Comparison of ENCODE assay signal across 19 cellular contexts in the genomic region with DNA sequence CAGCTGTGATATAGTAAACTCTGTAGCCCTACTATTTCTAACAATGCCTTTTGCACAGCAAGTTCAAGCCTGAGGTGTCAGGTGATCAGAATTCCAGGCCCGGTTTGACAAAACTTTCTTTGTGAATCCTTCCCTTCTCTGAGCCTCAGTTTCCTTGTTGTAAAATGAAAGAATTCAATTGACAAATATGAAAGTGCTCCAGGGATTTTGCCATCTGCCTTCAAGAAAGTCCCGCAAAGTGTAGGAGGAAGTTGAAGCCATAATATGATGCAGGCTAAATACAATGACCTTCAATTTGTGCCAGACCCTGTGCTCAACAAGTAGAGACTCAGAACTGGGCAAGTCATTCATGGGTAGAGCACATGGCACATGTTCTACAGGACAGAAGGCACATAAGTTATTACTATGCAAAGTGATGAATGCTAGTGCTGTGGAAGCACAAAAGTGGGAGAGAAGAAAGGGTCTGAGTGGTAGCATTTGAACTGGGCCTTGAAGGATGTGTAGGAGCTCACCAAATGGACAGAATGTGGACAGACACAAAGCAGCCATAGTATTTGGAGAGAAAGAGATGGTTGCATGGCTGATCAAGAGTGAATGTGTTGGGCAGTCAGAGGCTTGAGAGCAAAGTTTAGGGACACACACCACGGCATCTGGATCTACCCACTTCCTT. TPM values are rescaled to one million over a fixed set of nuclear protein-coding genes. Genes with fewer than 3 reads are reported as not detected.
DNase-seq lines count a peak whose midpoint lies in the region; ATAC-seq and TF ChIP-seq lines count a peak whose summit lies in the region.
"Had no signal": no experiment of that assay in that cellular context is flagged by ENCODE, and none has a peak within 500 bp of the region (broad histone marks: within the 10 kb centered on the region; RNA-seq: fewer than 3 reads in every experiment).

No MANE protein-coding gene starts in this region.

- POLR2A ChIA-PET in CD8-positive, alpha-beta memory T cell (lab: Charles Lee): interaction anchor here (0.6 to 1.7 kb wide), 2 partner anchors 10 kb away, joined by 4 to 17 read pairs; no protein-coding TSS in a partner anchor

- DNase-seq in CD8-positive, alpha-beta memory T cell: no peak
- DNase-seq in naive B cell (no peak), NCI-H510A treated with DMSO at 0.1 percent for 48 hours (lab: John Stamatoyannopoulos, UW) (no peak)
- no peak for DNase-seq in effector CD8-positive, alpha-beta T cell (lab: John Stamatoyannopoulos, UW)
- DNase-seq: activated CD4-positive, alpha-beta T cell treated with anti-CD3 and anti-CD28 coated beads, Interleukin-2, amount 50 U/mL, for 4 hours; sigmoid colon; stimulated activated naive CD4-positive, alpha-beta T cell; T-helper 17 cell had no signal

- H4K20me1 ChIP-seq in BLaER1 treated with 17β-estradiol and CSF1 and Interleukin-3, amounts not matched to agents 10 nM and 100 nM: no peaks in the 10 kb centered on the region; a peak in 1 of 22 replicates
- H4K20me1 ChIP-seq in SU-DHL-6 (ENCODE audit: low read depth, low read length): no peaks in the 10 kb centered on the region

- H3K27me3 Mint-ChIP-seq in CD8-positive, alpha-beta memory T cell: no peaks in the 10 kb centered on the region
- no peaks in the 10 kb centered on the region for H3K27me3 Mint-ChIP-seq in naive B cell
- H3K27me3 Mint-ChIP-seq: activated naive CD4-positive, alpha-beta T cell treated with anti-CD3 and anti-CD28 coated beads, Interleukin-2, amount 50 U/mL, for 24 hours; brain; T-helper 17 cell had no signal

- H3K36me3 ChIP-seq in BLaER1 treated with 17β-estradiol and CSF1 and Interleukin-3, amounts not matched to agents 10 nM and 100 nM: no peaks in the 10 kb centered on the region
- no peaks in the 10 kb centered on the region for H3K36me3 ChIP-seq in CD8-positive, alpha-beta memory T cell (ENCODE audit: insufficient read depth, low read length)
- H3K36me3 ChIP-seq in SU-DHL-6 (ENCODE audit: low read length): no peaks in the 10 kb centered on the region

- H3K9me3 ChIP-seq in BLaER1 treated with 17β-estradiol and CSF1 and Interleukin-3, amounts not matched to agents 10 nM and 100 nM (replicated peaks in 1 of 11): peaks cover 0 to 9% (median 0%) of the 10 kb centered on the region in 11 experiments; a peak in 2 of 22 replicates
- no peaks in the 10 kb centered on the region for H3K9me3 ChIP-seq in CD8-positive, alpha-beta memory T cell (ENCODE audit: low read length)
- H3K9me3 ChIP-seq in SU-DHL-6 (ENCODE audit: insufficient read depth, low read length): no peaks in the 10 kb centered on the region
- H3K9me3 ChIP-seq: heart left ventricle, sigmoid colon, tibial artery had no signal

- no peak for TF ChIP-seq CTCF in SU-DHL-6 (IDR thresholded peaks at IDR 0.05; ENCODE audit: insufficient read depth, low read length, poor library complexity, severe bottlenecking)

- peaks cover 23% of the 10 kb centered on the region for H3F3A ChIP-seq in SU-DHL-6 (ENCODE audit: insufficient read depth)

- H3K27ac Mint-ChIP-seq in CD8-positive, alpha-beta memory T cell: peak overlapping the region; percentile 70 to 96 (median 82)
- peak overlapping the region; percentile 70 to 97 (median 92) for H3K27ac Mint-ChIP-seq in naive B cell
- H3K27ac Mint-ChIP-seq: activated naive CD4-positive, alpha-beta T cell treated with anti-CD3 and anti-CD28 coated beads, Interleukin-2, amount 50 U/mL, for 24 hours; brain had no signal

- no peak overlapping the region for H3K9ac ChIP-seq in BLaER1 treated with 17β-estradiol and CSF1 and Interleukin-3, amounts not matched to agents 10 nM and 100 nM
- peak overlapping the region; percentile 2; the same call in 1 of the 2 replicates for H3K9ac ChIP-seq in SU-DHL-6 (ENCODE audit: low read length)

- H3K9me3 Mint-ChIP-seq in CD8-positive, alpha-beta memory T cell: peaks cover 0 to 4% (median 0%) of the 10 kb centered on the region in 5 donors
- peaks cover 0 to 10% (median 7%) of the 10 kb centered on the region in 7 donors for H3K9me3 Mint-ChIP-seq in naive B cell
- H3K9me3 Mint-ChIP-seq: activated naive CD4-positive, alpha-beta T cell treated with anti-CD3 and anti-CD28 coated beads, Interleukin-2, amount 50 U/mL, for 24 hours; brain; neural crest cell had no signal

- peaks cover 1 to 5% (median 4%) of the 10 kb centered on the region in 3 donors for H3K36me3 Mint-ChIP-seq in CD8-positive, alpha-beta memory T cell
- peaks cover 7 to 27% of the 10 kb centered on the region in 2 donors for H3K36me3 Mint-ChIP-seq in naive B cell
- H3K36me3 Mint-ChIP-seq: activated naive CD4-positive, alpha-beta T cell treated with anti-CD3 and anti-CD28 coated beads, Interleukin-2, amount 50 U/mL, for 24 hours had no signal

- H3K9me2 ChIP-seq in SU-DHL-6 (replicated peaks; ENCODE audit: insufficient read depth, low read length): no peaks in the 10 kb centered on the region

- peaks cover 48 to 58% (median 50%) of the 10 kb centered on the region in 3 donors for H3K4me1 Mint-ChIP-seq in CD8-positive, alpha-beta memory T cell
- H3K4me1 Mint-ChIP-seq in naive B cell: peaks cover 64 to 80% (median 69%) of the 10 kb centered on the region in 3 donors
- H3K4me1 Mint-ChIP-seq: brain, neural crest cell had no signal

- H3K79me2 ChIP-seq in SU-DHL-6 (ENCODE audit: insufficient read depth, low read length): peaks cover 13% of the 10 kb centered on the region

- H3K27ac ChIP-seq in BLaER1 treated with 17β-estradiol and CSF1 and Interleukin-3, amounts not matched to agents 10 nM and 100 nM: peak overlapping the region in 2 of 11 experiments; percentile 12 to 15; a peak in 4 of 22 replicates
- peak overlapping the region; percentile 41 for H3K27ac ChIP-seq in CD8-positive, alpha-beta memory T cell (ENCODE audit: low read depth, low read length)
- H3K27ac ChIP-seq in SU-DHL-6 (ENCODE audit: low read depth, low read length): peak overlapping the region; percentile 63
- H3K27ac ChIP-seq: sigmoid colon, tibial artery, VCaP had no signal

- CTCF ChIA-PET in CD8-positive, alpha-beta memory T cell (lab: Charles Lee): interaction anchor here (0.5 to 4.0 kb wide), 5 partner anchors 10 to 77 kb away, joined by 3 to 25 read pairs (median 11); no protein-coding TSS in a partner anchor

- peak overlapping the region; percentile 49 for H2AFZ ChIP-seq in SU-DHL-6 (ENCODE audit: low read depth, low read length, severe bottlenecking)

- H3K4me3 Mint-ChIP-seq in CD8-positive, alpha-beta memory T cell: peak overlapping the region in 3 of 7 donors; percentile 1 to 6 (median 2)
- peak overlapping the region; percentile 20 to 94 (median 74) for H3K4me3 Mint-ChIP-seq in naive B cell
- H3K4me3 Mint-ChIP-seq: activated naive CD4-positive, alpha-beta T cell treated with anti-CD3 and anti-CD28 coated beads, Interleukin-2, amount 50 U/mL, for 24 hours; brain; neural crest cell; T-helper 17 cell had no signal

- H3K4me1 ChIP-seq in BLaER1 treated with 17β-estradiol and CSF1 and Interleukin-3, amounts not matched to agents 10 nM and 100 nM: peaks cover 37 to 64% (median 56%) of the 10 kb centered on the region in 10 experiments
- H3K4me1 ChIP-seq in CD8-positive, alpha-beta memory T cell (ENCODE audit: insufficient read depth, low read length): peaks cover 34% of the 10 kb centered on the region
- H3K4me1 ChIP-seq: sigmoid colon, tibial artery had no signal

- peak overlapping the region; percentile 10 to 65 (median 45) for H3K4me2 ChIP-seq in BLaER1 treated with 17β-estradiol and CSF1 and Interleukin-3, amounts not matched to agents 10 nM and 100 nM
- H3K4me2 ChIP-seq in SU-DHL-6 (ENCODE audit: low read depth, low read length, poor library complexity, severe bottlenecking): peak overlapping the region; percentile 5

- ATAC-seq in naive B cell (ENCODE audit: low read depth in 2 of 2) (no peak), GM18861 (IDR thresholded peaks at IDR 0.05; ENCODE audit: unreplicated experiment) (no peak)

- H3K4me3 ChIP-seq in BLaER1 treated with 17β-estradiol and CSF1 and Interleukin-3, amounts not matched to agents 10 nM and 100 nM: no peak overlapping the region
- H3K4me3 ChIP-seq in CD8-positive, alpha-beta memory T cell (ENCODE audit: low read length): no peak overlapping the region
- no peak overlapping the region for H3K4me3 ChIP-seq in SU-DHL-6 (ENCODE audit: insufficient read depth, low read length, poor library complexity, severe bottlenecking)
- H3K4me3 ChIP-seq: heart left ventricle, K562, sigmoid colon, tibial artery had no signal

- H3K27me3 ChIP-seq in BLaER1 treated with 17β-estradiol and CSF1 and Interleukin-3, amounts not matched to agents 10 nM and 100 nM: no peaks in the 10 kb centered on the region
- H3K27me3 ChIP-seq in CD8-positive, alpha-beta memory T cell (ENCODE audit: insufficient read depth, low read length, poor library complexity, severe bottlenecking): no peaks in the 10 kb centered on the region
- H3K27me3 ChIP-seq in SU-DHL-6 (ENCODE audit: low read length): no peaks in the 10 kb centered on the region
- H3K27me3 ChIP-seq: heart left ventricle, sigmoid colon, tibial artery had no signal

RNA-seq across cellular contexts. Expression of a gene that starts 2.3 kb away (rescaled TPM):
- under 1 TPM; 0.22 TPM for total RNA-seq in CD8-positive, alpha-beta memory T cell
- 0.81 TPM for polyA plus RNA-seq in CD8-positive, alpha-beta memory T cell
- 100 to 1,000 TPM in 3 of 6 donors, 10 to 100 TPM in 3; 80.4 to 181 (median 103) TPM for polyA plus RNA-seq in naive B cell (ENCODE audit: low read depth in 6 of 6)
- total RNA-seq: neural crest cell, PC-3 had no signal

RNA-seq across cellular contexts. Expression of a gene that starts 45.1 kb away (rescaled TPM):
- total RNA-seq in CD8-positive, alpha-beta memory T cell: 10 to 100 TPM; 60.9 to 64.0 TPM
- 44.4 TPM for polyA plus RNA-seq in CD8-positive, alpha-beta memory T cell
- polyA plus RNA-seq in naive B cell (ENCODE audit: low read depth in 6 of 6): 10 to 100 TPM; 54.6 to 90.2 (median 71.8) TPM

RNA-seq across cellular contexts. Expression of a gene that starts 45.3 kb away (rescaled TPM):
- 10 to 100 TPM; 11.7 to 14.9 TPM for total RNA-seq in CD8-positive, alpha-beta memory T cell
- polyA plus RNA-seq in CD8-positive, alpha-beta memory T cell: 1.2 TPM
- polyA plus RNA-seq in naive B cell (ENCODE audit: low read depth in 6 of 6): 1 to 10 TPM in 5 of 6 donors, under 1 TPM in 1; 0.82 to 4.8 (median 4.0) TPM

Comparison
In these comparisons a context has a peak if more than half of its experiments do, and no peak if none do; other contexts are left out.
1. RNA of a gene that starts 2.3 kb away (polyA plus RNA-seq): 80.4 to 181 TPM in naive B cell; 0.81 TPM in CD8-positive, alpha-beta memory T cell (single experiment); every median in the first group is over 10 times any median in the second.